ENCODE assay signal across 9 cellular contexts in the genomic region with DNA sequence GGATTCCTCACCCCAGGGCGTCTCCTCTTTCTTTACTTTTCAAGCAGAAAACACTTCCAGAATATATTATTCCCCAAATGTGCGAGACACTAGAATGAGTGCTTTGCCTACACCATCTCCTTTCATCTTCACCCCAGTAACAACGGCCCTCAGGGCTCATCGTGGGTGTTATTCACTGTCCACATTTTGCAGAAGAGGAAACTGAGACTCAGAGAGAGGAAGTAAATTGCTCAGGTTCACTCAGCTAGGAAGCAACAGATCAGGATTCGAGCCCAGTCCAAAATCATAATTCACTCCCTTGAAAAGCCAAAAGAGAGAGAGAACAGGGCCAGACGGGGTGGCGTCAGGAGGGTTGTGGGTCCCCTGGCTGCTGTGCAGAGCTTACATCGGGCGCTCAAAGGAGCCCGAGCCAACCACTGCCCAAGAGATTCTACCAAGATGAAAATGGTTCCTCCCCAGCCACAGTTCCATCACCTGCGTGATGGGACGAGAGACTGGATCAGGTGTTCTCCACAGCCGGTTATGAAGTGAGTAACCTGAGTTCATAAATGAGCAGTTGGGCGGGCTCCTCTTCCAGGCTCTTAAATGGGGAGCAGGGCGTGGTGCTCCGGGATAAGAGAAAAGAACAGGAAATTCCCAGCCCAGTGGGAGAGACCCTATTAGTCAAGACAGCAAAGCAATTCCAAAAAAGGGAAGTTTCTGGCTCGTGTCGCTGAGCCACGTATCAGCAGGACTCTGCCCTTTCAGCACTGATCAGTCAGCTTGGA. TPM values are rescaled to one million over a fixed set of nuclear protein-coding genes. Genes with fewer than 3 reads are reported as not detected.
A peak's percentile ranks its signal among the peaks of the same experiment; 100 is the strongest.
DNase-seq lines count a peak whose midpoint lies in the region; ATAC-seq and TF ChIP-seq lines count a peak whose summit lies in the region.
"Had no signal": no experiment of that assay in that cellular context is flagged by ENCODE, and none has a peak within 500 bp of the region (broad histone marks: within the 10 kb centered on the region; RNA-seq: fewer than 3 reads in every experiment).

No MANE protein-coding gene starts in this region.

- DNase-seq in HCEC 1CT: peak; percentile 49
- DNase-seq in SJCRH30: no peak
- peak in 1 of 2 donors; percentile 50 for DNase-seq in heart right ventricle
- no peak for DNase-seq in ACHN
- no peak for DNase-seq in NCI-H2081 treated with DMSO at 0.1 percent for 48 hours (lab: John Stamatoyannopoulos, UW)
- DNase-seq: NCI-H2029 had no signal

- no peak overlapping the region for H3K4me3 ChIP-seq in SJCRH30
- H3K4me3 ChIP-seq in heart right ventricle: peak overlapping the region in 6 of 10 donors; percentile 13 to 20 (median 14)
- peak overlapping the region in 2 of 3 donors; percentile 22 to 48 for H3K4me3 ChIP-seq in skeletal muscle tissue (ENCODE audit: low read length in 3 of 3)

- no peak for TF ChIP-seq CTCF in heart right ventricle (IDR thresholded peaks at IDR 0.05)

- H3K9ac ChIP-seq in skeletal muscle tissue (ENCODE audit: low read depth in 1 of 3, low read length in 3 of 3): peak overlapping the region in 1 of 3 donors; percentile 23

- H3K36me3 ChIP-seq in SJCRH30 (no peaks in the 10 kb centered on the region), heart right ventricle (no peaks in the 10 kb centered on the region), skeletal muscle tissue (ENCODE audit: control insufficient read depth in 3 of 3, insufficient read depth in 3 of 3, low read length in 3 of 3) (no peaks in the 10 kb centered on the region)

- 39 to 54% methylated on average over 19 of the region's 19 CpGs for WGBS in heart right ventricle, 2 donors

- H3K27ac ChIP-seq in SJCRH30 (peak overlapping the region; percentile 25), heart right ventricle (peak overlapping the region; percentile 40 to 91 (median 78)), skeletal muscle tissue (ENCODE audit: low read depth, low read length) (peak overlapping the region; percentile 50)

- intact Hi-C loops in heart right ventricle (cut with DNase I): loop anchor here in 1 of 10 donors (10.0 kb wide), 1 partner anchor 45 kb away; a partner anchor contains a TSS

- in situ Hi-C loops in ACHN (cut with HindIII; ENCODE audit: low pct_ligation_motif_present, low pct_unique_long_range_greater_than_20kb, low sequenced_read_pairs): no loop called here

- H3K4me1 ChIP-seq in SJCRH30 (0 out of 2 replicates have a peak, but pooled peaks cover 3% of the 10 kb centered on the region), heart right ventricle (peaks cover 8 to 47% (median 29%) of the 10 kb centered on the region in 9 donors), skeletal muscle tissue (ENCODE audit: control insufficient read depth in 3 of 3, insufficient read depth in 3 of 3, low read length in 3 of 3) (peaks cover 12 to 14% (median 12%) of the 10 kb centered on the region in 3 donors)

- ATAC-seq in heart right ventricle: peak in 7 of 8 donors; percentile 24 to 58 (median 52)
- ATAC-seq in HG03139 (IDR thresholded peaks at IDR 0.05; ENCODE audit: unreplicated experiment): no peak
- ATAC-seq in HG03439 (IDR thresholded peaks at IDR 0.05; ENCODE audit: unreplicated experiment): no peak

- H3K27me3 ChIP-seq in SJCRH30 (no peaks in the 10 kb centered on the region), heart right ventricle (no peaks in the 10 kb centered on the region), skeletal muscle tissue (ENCODE audit: control insufficient read depth in 3 of 3, insufficient read depth in 3 of 3, low read length in 3 of 3) (no peaks in the 10 kb centered on the region)

- H3K9me3 ChIP-seq in SJCRH30 (replicated peaks): no peaks in the 10 kb centered on the region
- H3K9me3 ChIP-seq in heart right ventricle: no peaks in the 10 kb centered on the region
- H3K9me3 ChIP-seq in skeletal muscle tissue (ENCODE audit: control insufficient read depth in 3 of 3, low read length in 3 of 3): no peaks in the 10 kb centered on the region

RNA-seq across cellular contexts. Expression of a gene that starts 48.6 kb away (rescaled TPM):
- 22.5 and 24.1 TPM in 2 replicates for total RNA-seq in SJCRH30 (2014; rRNA removed; shearing (Covaris generic))
- total RNA-seq in heart right ventricle: 10 to 100 TPM; 27.4 to 61.8 (median 38.6) TPM
- 10 to 100 TPM; 35.0 to 65.3 TPM for polyA plus RNA-seq in heart right ventricle
- total RNA-seq in skeletal muscle tissue: 80.9 TPM

Comparison
In these comparisons a context has a peak if more than half of its experiments do, and no peak if none do; other contexts are left out.
1. H3K27ac ChIP-seq: peak in every context shown above with its lines; median percentile 78 in heart right ventricle; 50 in skeletal muscle tissue; 25 in SJCRH30.
2. ATAC-seq: peak in heart right ventricle (7 of 8); none in HG03139 (single experiment) and HG03439 (single experiment).